In genomic region chr4:113383111-113383785, GRCh38 we compare ENCODE assay signal across 10 cellular contexts.
A peak's percentile ranks its signal among the peaks of the same experiment; 100 is the strongest.
DNase-seq lines count a peak whose midpoint lies in the region; ATAC-seq and TF ChIP-seq lines count a peak whose summit lies in the region.
"Had no signal": no experiment of that assay in that cellular context is flagged by ENCODE, and none has a peak within 500 bp of the region (broad histone marks: within the 10 kb centered on the region; RNA-seq: fewer than 3 reads in every experiment).

No MANE protein-coding gene starts in this region.

- no peaks in the 10 kb centered on the region for H3K27me3 ChIP-seq in ascending aorta

- peak overlapping the region; percentile 56 to 62 for H3K27ac ChIP-seq in ascending aorta

- TF ChIP-seq CTCF in ascending aorta (IDR thresholded peaks at IDR 0.05): no peak

- H3K9me3 ChIP-seq in ascending aorta: no peaks in the 10 kb centered on the region

- intact Hi-C loops in ascending aorta (cut with DNase I) (loop anchor here (10.0 kb wide), 1 partner anchor 692 kb away; no protein-coding TSS in a partner anchor), sciatic nerve (cut with DNase I) (no loop called here)

- no peaks in the 10 kb centered on the region for H3K36me3 ChIP-seq in ascending aorta

- peaks cover 9 to 22% of the 10 kb centered on the region in 2 donors for H3K4me1 ChIP-seq in ascending aorta

- ATAC-seq in sciatic nerve (peak; percentile 91), HG03460 (IDR thresholded peaks at IDR 0.05; ENCODE audit: unreplicated experiment) (no peak)

- in situ Hi-C loops in G401 (cut with HindIII; ENCODE audit: low sequenced_read_pairs): no loop called here

- peak; percentile 49 for DNase-seq in G401 (ENCODE audit: low spot score)
- no peak for DNase-seq in ascending aorta (ENCODE audit: low spot score in 2 of 2)
- peak; percentile 13 for DNase-seq in foreskin melanocyte
- no peak for DNase-seq in sciatic nerve (ENCODE audit: low spot score)
- DNase-seq in SK-N-DZ (ENCODE audit: low spot score): no peak
- no peak for DNase-seq in stimulated activated CD4-positive, alpha-beta T cell treated with anti-CD3 and anti-CD28 coated beads, Interleukin-4, amount 100 ng/mL, for 1 hour
- DNase-seq in NCI-H526 (lab: John Stamatoyannopoulos, UW): no peak
- DNase-seq: occipital lobe, OCI-M1 had no signal

- no peak overlapping the region for H3K4me3 ChIP-seq in ascending aorta

Comparison
In these comparisons a context has a peak if more than half of its experiments do, and no peak if none do; other contexts are left out.
1. DNase-seq: peak in G401 (single experiment) and foreskin melanocyte (single experiment); none in ascending aorta (0 of 2), sciatic nerve (single experiment), SK-N-DZ (single experiment), stimulated activated CD4-positive, alpha-beta T cell treated with anti-CD3 and anti-CD28 coated beads, Interleukin-4, amount 100 ng/mL, for 1 hour (single experiment) and NCI-H526 (0 of 2).